Comparison of ENCODE assay signal across 25 cellular contexts in the genomic region with DNA sequence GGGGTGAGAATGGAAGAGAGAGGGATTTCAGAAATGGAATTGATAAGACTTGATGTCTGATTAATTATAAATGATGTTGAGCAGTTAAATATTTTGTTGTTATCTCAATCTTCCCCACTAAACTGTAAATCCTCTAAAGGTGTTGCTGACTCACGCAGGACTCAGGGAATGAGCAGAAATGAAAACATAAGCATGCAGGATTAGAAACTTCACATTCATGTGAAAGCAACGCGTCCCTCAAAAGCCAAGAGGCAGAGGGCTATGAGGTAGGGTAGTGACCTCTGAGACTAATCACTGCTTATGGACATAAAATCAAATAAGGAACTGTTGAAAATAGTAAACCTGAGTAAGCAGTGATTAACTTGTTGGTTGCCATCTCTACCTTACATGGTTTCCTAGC. TPM values are rescaled to one million over a fixed set of nuclear protein-coding genes. Genes with fewer than 3 reads are reported as not detected.
A peak's percentile ranks its signal among the peaks of the same experiment; 100 is the strongest.
DNase-seq lines count a peak whose midpoint lies in the region; ATAC-seq and TF ChIP-seq lines count a peak whose summit lies in the region.
"Had no signal": no experiment of that assay in that cellular context is flagged by ENCODE, and none has a peak within 500 bp of the region (broad histone marks: within the 10 kb centered on the region; RNA-seq: fewer than 3 reads in every experiment).

No MANE protein-coding gene starts in this region.

- intact Hi-C loops in PC-3 (cut with micrococcal nuclease) = no loop called here

- peak overlapping the region; percentile 98 for H3K27ac ChIP-seq in GM23248
- H3K27ac ChIP-seq in PC-3 (ENCODE audit: low read length) = peak overlapping the region; percentile 99; the same call in 1 of the 2 replicates
- H3K27ac ChIP-seq: HL-60 had no signal

- in situ Hi-C loops in GM23248 (cut with MboI) = no loop called here

- POLR2A ChIA-PET in PC-3 (lab: Charles Lee; ENCODE audit: unreplicated experiment) = no interaction called here

- no peak overlapping the region for H3K9ac ChIP-seq in GM23248
- no peak overlapping the region for H3K9ac ChIP-seq in PC-3 (ENCODE audit: low read length)

- BruUV-seq in PC-3 (replicated peaks; lab: Mats Ljungman, UMichigan) = no TSS peak

- TF ChIP-seq CTCF in PC-3 (conservative IDR thresholded peaks at IDR 0.05; ENCODE audit: low read depth, low read length) (no peak), epithelial cell of esophagus (IDR thresholded peaks at IDR 0.05; ENCODE audit: insufficient read depth, low read depth, low read length, missing control alignments) (no peak), retinal pigment epithelial cell (conservative IDR thresholded peaks at IDR 0.05; ENCODE audit: low read depth, low read length) (no peak)

- H3K9me2 ChIP-seq in GM23248 (ENCODE audit: insufficient read depth) (no peaks in the 10 kb centered on the region), PC-3 (replicated peaks; ENCODE audit: low read length) (no peaks in the 10 kb centered on the region)

- peaks cover 9% of the 10 kb centered on the region; the same call in 1 of the 2 replicates for H3K36me3 ChIP-seq in GM23248 (ENCODE audit: low read depth)
- no peaks in the 10 kb centered on the region for H3K36me3 ChIP-seq in PC-3 (ENCODE audit: low read depth, low read length)

- H3K4me1 ChIP-seq in GM23248 (ENCODE audit: insufficient read depth) (peaks cover 85% of the 10 kb centered on the region), PC-3 (ENCODE audit: insufficient read depth, low read length) (peaks cover 62% of the 10 kb centered on the region)

- H3K79me2 ChIP-seq in GM23248 (ENCODE audit: insufficient read depth) (peaks cover 83% of the 10 kb centered on the region), PC-3 (ENCODE audit: low read length) (no peaks in the 10 kb centered on the region)

- H3F3A ChIP-seq in GM23248 (ENCODE audit: insufficient read depth) = peaks cover 80% of the 10 kb centered on the region
- H3F3A ChIP-seq in PC-3 (ENCODE audit: low read length, unreplicated experiment) = peaks cover 8% of the 10 kb centered on the region

- H4K20me1 ChIP-seq in GM23248 (ENCODE audit: insufficient read depth) (no peaks in the 10 kb centered on the region), PC-3 (ENCODE audit: low read length) (no peaks in the 10 kb centered on the region)

- CTCF ChIA-PET in PC-3 (lab: Charles Lee) = no interaction called here

- ATAC-seq in PC-3 = no peak
- no peak for ATAC-seq in HG03175 (IDR thresholded peaks at IDR 0.05; ENCODE audit: unreplicated experiment)
- ATAC-seq in GM18517 (IDR thresholded peaks at IDR 0.05; ENCODE audit: unreplicated experiment) = no peak

- H3K9me3 ChIP-seq in GM23248 (ENCODE audit: low read depth) (no peaks in the 10 kb centered on the region), PC-3 (ENCODE audit: low read length) (no peaks in the 10 kb centered on the region)

- DNase-seq in GM23248 (no peak), PC-3 (no peak), epithelial cell of esophagus (ENCODE audit: low read depth) (peak; percentile 25), retinal pigment epithelial cell (ENCODE audit: low read depth) (peak; percentile 72), NCI-H446 treated with DMSO at 0.1 percent for 48 hours (lab: John Stamatoyannopoulos, UW) (no peak)
- DNase-seq: AML-193; C1 segment of cervical spinal cord; CD4-positive, alpha-beta memory T cell; COR-L47; DMS53; GOT3; HCEC 1CT; MV-4-11; NCI-H1105; NCI-H1436 treated with DMSO at 0.1 percent for 48 hours; NCI-H187 treated with DMSO at 0.1 percent for 48 hours; NCI-H2171 treated with DMSO at 0.1 percent for 48 hours; NCI-H524 treated with DMSO at 0.1 percent for 48 hours; NCI-H774; RPMI8226; SHP77 had no signal

- H3K27me3 ChIP-seq in GM23248 (replicated peaks; ENCODE audit: insufficient read depth) = no peaks in the 10 kb centered on the region
- no peaks in the 10 kb centered on the region for H3K27me3 ChIP-seq in PC-3 (ENCODE audit: low read length)

- H3K4me2 ChIP-seq in GM23248 (ENCODE audit: unreplicated experiment) (no peak overlapping the region), PC-3 (ENCODE audit: low read length) (no peak overlapping the region)

- WGBS in GM23248 (ENCODE audit: low coverage in 1 of 2, low lambda C conversion rate in 2 of 2, missing lambda C conversion rate in 2 of 2), 2 experiments = 93 to 96% methylated on average over 3 of the region's 3 CpGs

- H2AFZ ChIP-seq in GM23248 (no peak overlapping the region), PC-3 (ENCODE audit: low read length) (no peak overlapping the region)

- H3K4me3 ChIP-seq in GM23248 (no peak overlapping the region), PC-3 (ENCODE audit: low read length) (no peak overlapping the region), epithelial cell of esophagus (ENCODE audit: low read length) (no peak overlapping the region), retinal pigment epithelial cell (ENCODE audit: low read length) (no peak overlapping the region)

RNA-seq across cellular contexts. Expression of gene ADAMTSL1, which starts 21.1 kb away (rescaled TPM):
- 255 and 273 TPM in 2 replicates for total RNA-seq in GM23248 (2014; rRNA removed; shearing (Covaris generic))
- polyA plus RNA-seq in GM23248 (2016; fragmentation: Nextera tagmentation; extraction: Ambion mirVana) = 77.0 and 77.5 TPM in 2 replicates
- 0.26 TPM in 1 of 2 replicates, not detected in the other for total RNA-seq in PC-3 (2014; rRNA removed)
- total RNA-seq: CD4-positive, alpha-beta memory T cell; SK-MEL-5 had no signal
- polyA plus RNA-seq: CD4-positive, alpha-beta memory T cell had no signal

Comparison
In these comparisons a context has a peak if more than half of its experiments do, and no peak if none do; other contexts are left out.
1. DNase-seq: peak in epithelial cell of esophagus (single experiment) and retinal pigment epithelial cell (single experiment); none in GM23248 (single experiment), PC-3 (single experiment) and NCI-H446 treated with DMSO at 0.1 percent for 48 hours (single experiment).
2. RNA of gene ADAMTSL1, which starts 21.1 kb away (total RNA-seq): 255 to 273 TPM in GM23248; 0.26 TPM in PC-3; every median in the first group is over 100 times any median in the second.